9 cellular contexts compared by ENCODE assay signal in the genomic region with DNA sequence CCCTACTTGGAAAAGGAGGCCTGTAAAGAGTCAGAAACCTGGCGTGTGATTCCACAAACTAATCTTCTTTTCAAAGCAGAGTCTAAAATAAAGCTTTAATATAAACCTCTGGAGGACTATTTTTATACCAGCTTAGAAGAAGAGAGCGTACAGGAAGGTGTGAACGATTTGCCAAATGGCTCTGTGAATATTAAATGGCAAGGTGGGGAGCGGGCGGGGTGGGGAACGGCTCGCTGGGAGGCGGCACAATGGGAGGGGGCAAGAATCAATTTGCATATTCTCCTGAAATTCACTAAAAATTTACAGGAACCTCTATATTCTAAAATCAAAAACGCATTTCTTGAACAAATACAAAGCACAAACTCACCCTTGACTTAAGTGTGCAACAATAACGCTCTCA. TPM values are rescaled to one million over a fixed set of nuclear protein-coding genes. Genes with fewer than 3 reads are reported as not detected.
DNase-seq lines count a peak whose midpoint lies in the region; ATAC-seq and TF ChIP-seq lines count a peak whose summit lies in the region.
"Had no signal": no experiment of that assay in that cellular context is flagged by ENCODE, and none has a peak within 500 bp of the region (broad histone marks: within the 10 kb centered on the region; RNA-seq: fewer than 3 reads in every experiment).

No MANE protein-coding gene starts in this region.

- ATAC-seq in naive thymus-derived CD8-positive, alpha-beta T cell: no peak
- ATAC-seq in GM19463 (IDR thresholded peaks at IDR 0.05; ENCODE audit: unreplicated experiment): no peak
- no peak for ATAC-seq in HG03097 (IDR thresholded peaks at IDR 0.05; ENCODE audit: low FRiP score, unreplicated experiment)

- H3K9me3 ChIP-seq in AG04450 (ENCODE audit: control insufficient read depth, insufficient read depth, low read length) (peaks cover 7% of the 10 kb centered on the region), Karpas-422 (ENCODE audit: low read length) (peaks cover 34% of the 10 kb centered on the region)

- H3K36me3 ChIP-seq in Karpas-422 (ENCODE audit: insufficient read depth, low read length): peaks cover 25% of the 10 kb centered on the region

- TF ChIP-seq CTCF in AG04450 (IDR thresholded peaks at IDR 0.05; ENCODE audit: low read depth, low read length) (no peak), dorsolateral prefrontal cortex (IDR thresholded peaks at IDR 0.05 in 54 of 56, conservative IDR thresholded peaks at IDR 0.05 in 2 of 56; ENCODE audit: low read depth in 1 of 56, partially characterized antibody in 56 of 56) (no peak)

- POLR2A ChIA-PET in AG04450 (lab: Yijun Ruan, JAX): no interaction called here
- POLR2A ChIA-PET in naive thymus-derived CD8-positive, alpha-beta T cell (lab: Charles Lee): interaction anchor here (1.9 to 2.8 kb wide), 2 partner anchors 36 to 58 kb away, joined by 9 to 18 read pairs; partner anchors contain the start of genes ZNF546 and ZNF780A

- H3K79me2 ChIP-seq in Karpas-422 (ENCODE audit: low read length): peaks cover 59% of the 10 kb centered on the region

- peaks cover 34 to 58% (median 57%) of the 10 kb centered on the region in 4 donors for H3K4me1 Mint-ChIP-seq in naive thymus-derived CD8-positive, alpha-beta T cell

- peak overlapping the region; percentile 84 for H3K9ac ChIP-seq in Karpas-422 (ENCODE audit: low read length)

- H3K27ac Mint-ChIP-seq in naive thymus-derived CD8-positive, alpha-beta T cell: peak overlapping the region in 8 of 10 donors; percentile 37 to 99 (median 99)

- peaks cover 17% of the 10 kb centered on the region for H3K4me1 ChIP-seq in Karpas-422 (ENCODE audit: low read length)

- intact Hi-C loops in dorsolateral prefrontal cortex (cut with DNase I): no loop called here

- H3K9me3 Mint-ChIP-seq in naive thymus-derived CD8-positive, alpha-beta T cell: peaks cover 15 to 31% (median 19%) of the 10 kb centered on the region in 9 donors

- H3K4me3 ChIP-seq in AG04450 (ENCODE audit: low read depth, low read length): peak overlapping the region; percentile 91
- peak overlapping the region; percentile 86 for H3K4me3 ChIP-seq in Karpas-422 (ENCODE audit: low read length)
- H3K4me3 ChIP-seq in dorsolateral prefrontal cortex: peak overlapping the region; percentile 49 to 97 (median 84)

- H3K4me3 Mint-ChIP-seq in naive thymus-derived CD8-positive, alpha-beta T cell: peak overlapping the region; percentile 97 to 100 (median 99)

- DNase-seq in AG04450 (ENCODE audit: low read depth, low spot score): no peak
- DNase-seq in Karpas-422: no peak
- DNase-seq in dorsolateral prefrontal cortex: no peak
- no peak for DNase-seq in naive thymus-derived CD8-positive, alpha-beta T cell
- no peak for DNase-seq in NCI-H345 (lab: John Stamatoyannopoulos, UW)
- DNase-seq in DMS79 treated with DMSO at 0.1 percent for 48 hours (lab: John Stamatoyannopoulos, UW): no peak
- DNase-seq: cerebellar nuclear complex had no signal

- H3K27me3 Mint-ChIP-seq in naive thymus-derived CD8-positive, alpha-beta T cell: peaks cover 0 to 12% (median 5%) of the 10 kb centered on the region in 5 donors

- peak overlapping the region; percentile 79 for H3K4me2 ChIP-seq in Karpas-422 (ENCODE audit: low read depth, low read length, poor library complexity, severe bottlenecking)

- H3K27ac ChIP-seq in AG04450 (ENCODE audit: low read depth, low read length) (no peak overlapping the region), Karpas-422 (ENCODE audit: low read length) (no peak overlapping the region), dorsolateral prefrontal cortex (peak overlapping the region in 17 of 59 donors; percentile 5 to 86 (median 80))

- peaks cover 26 to 41% (median 30%) of the 10 kb centered on the region in 3 donors for H3K36me3 Mint-ChIP-seq in naive thymus-derived CD8-positive, alpha-beta T cell

- H2AFZ ChIP-seq in Karpas-422 (ENCODE audit: low read length): no peak overlapping the region

- H3K9me2 ChIP-seq in Karpas-422 (replicated peaks; ENCODE audit: insufficient read depth, low read length): no peaks in the 10 kb centered on the region

- CTCF ChIA-PET in AG04450 (lab: Charles Lee): interaction anchor here (0.6 to 1.4 kb wide), 4 partner anchors 9 to 504 kb away, joined by 3 to 7 read pairs (median 4); partner anchors contain the start of gene PSMC4

- H4K20me1 ChIP-seq in Karpas-422 (ENCODE audit: insufficient read depth, low read depth, low read length): no peaks in the 10 kb centered on the region

- no peaks in the 10 kb centered on the region for H3K27me3 ChIP-seq in AG04450 (ENCODE audit: control insufficient read depth, insufficient read depth, low read length)
- no peaks in the 10 kb centered on the region; the same call in 1 of the 2 replicates for H3K27me3 ChIP-seq in Karpas-422 (ENCODE audit: low read length)
- no peaks in the 10 kb centered on the region for H3K27me3 ChIP-seq in dorsolateral prefrontal cortex

RNA-seq across cellular contexts. Expression of gene ZNF780B, which starts 1.0 kb away (rescaled TPM):
- 7.2 and 8.3 TPM in 2 replicates for polyA plus RNA-seq in AG04450 (2011; rRNA removed)
- 26.0 and 27.0 TPM in 2 replicates for polyA minus RNA-seq in AG04450 (2011; rRNA and poly(A)+ RNA removed)
- total RNA-seq in Karpas-422 (2014; rRNA removed; shearing (Covaris generic); ENCODE audit: low replicate concordance): 16.8 and 33.9 TPM in 2 replicates
- total RNA-seq in dorsolateral prefrontal cortex: 10 to 100 TPM; 35.3 to 86.8 (median 54.0) TPM
- 10 to 100 TPM; 61.5 to 70.8 TPM for total RNA-seq in naive thymus-derived CD8-positive, alpha-beta T cell
- 10 to 100 TPM; 13.3 to 18.4 (median 15.4) TPM for polyA plus RNA-seq in naive thymus-derived CD8-positive, alpha-beta T cell

RNA-seq across cellular contexts. Expression of gene ZNF780A, which starts 35.7 kb away (rescaled TPM):
- 11.8 and 14.5 TPM in 2 replicates for polyA plus RNA-seq in AG04450 (2011; rRNA removed)
- 10.6 and 22.6 TPM in 2 replicates for polyA minus RNA-seq in AG04450 (2011; rRNA and poly(A)+ RNA removed)
- total RNA-seq in Karpas-422 (2014; rRNA removed; shearing (Covaris generic); ENCODE audit: low replicate concordance): 14.0 and 31.9 TPM in 2 replicates
- 10 to 100 TPM; 16.3 to 42.6 (median 25.3) TPM for total RNA-seq in dorsolateral prefrontal cortex
- total RNA-seq in naive thymus-derived CD8-positive, alpha-beta T cell: 10 to 100 TPM; 33.7 to 35.1 TPM
- 10 to 100 TPM; 22.8 to 28.3 (median 26.9) TPM for polyA plus RNA-seq in naive thymus-derived CD8-positive, alpha-beta T cell

RNA-seq across cellular contexts. Expression of gene ZNF546, which starts 58.2 kb away (rescaled TPM):
- polyA plus RNA-seq in AG04450 (2011; rRNA removed): 1.7 and 2.4 TPM in 2 replicates
- polyA minus RNA-seq in AG04450 (2011; rRNA and poly(A)+ RNA removed): 5.3 and 6.3 TPM in 2 replicates
- total RNA-seq in Karpas-422 (2014; rRNA removed; shearing (Covaris generic); ENCODE audit: low replicate concordance): 6.0 and 10.4 TPM in 2 replicates
- total RNA-seq in dorsolateral prefrontal cortex: 10 to 100 TPM in 103 of 120 experiments, 1 to 10 TPM in 17; 5.7 to 28.7 (median 12.8) TPM
- total RNA-seq in naive thymus-derived CD8-positive, alpha-beta T cell: 10 to 100 TPM; 17.6 to 22.0 TPM
- 1 to 10 TPM; 4.0 to 6.4 (median 6.2) TPM for polyA plus RNA-seq in naive thymus-derived CD8-positive, alpha-beta T cell
